16 cellular contexts compared by ENCODE assay signal in the genomic region with DNA sequence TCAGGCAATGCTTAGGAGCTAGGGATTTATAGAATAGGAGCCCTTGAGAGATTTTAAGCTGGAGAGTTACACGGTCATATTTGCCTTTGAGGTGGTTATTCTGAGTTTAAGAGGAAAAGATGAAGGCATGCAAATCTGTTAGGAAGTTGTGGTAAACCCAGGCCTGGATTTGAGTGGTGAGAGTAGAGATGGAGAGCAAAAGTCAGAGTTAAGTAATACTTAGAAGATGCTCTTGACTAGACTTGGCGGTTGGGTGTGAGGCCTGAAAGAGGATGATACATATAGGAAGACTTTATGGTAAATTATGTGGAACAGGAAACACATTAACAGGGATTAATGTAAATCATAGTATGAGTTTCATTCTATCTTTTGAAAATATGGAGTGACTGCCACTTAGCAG.
DNase-seq lines count a peak whose midpoint lies in the region; ATAC-seq and TF ChIP-seq lines count a peak whose summit lies in the region.
"Had no signal": no experiment of that assay in that cellular context is flagged by ENCODE, and none has a peak within 500 bp of the region (broad histone marks: within the 10 kb centered on the region; RNA-seq: fewer than 3 reads in every experiment).

No MANE protein-coding gene starts in this region.

- no peaks in the 10 kb centered on the region for H3K79me2 ChIP-seq in DND-41 (ENCODE audit: insufficient read depth, low read length)

- H3K27me3 ChIP-seq in DND-41 (ENCODE audit: insufficient read depth, low read length, poor library complexity) (no peaks in the 10 kb centered on the region), SJCRH30 (no peaks in the 10 kb centered on the region)

- DNase-seq in DND-41 (peak; percentile 8), SJCRH30 (peak; percentile 7 to 45), iPS-NIHi7 (ENCODE audit: extremely low spot score) (no peak)
- DNase-seq: 8988T; AML-193; Caco-2; Calu3; CD4-positive, alpha-beta T cell; CD8-positive, alpha-beta T cell; DMS79 treated with DMSO at 0.1 percent for 48 hours; EL; GF-D8 had no signal

- no peak overlapping the region for H3K4me3 ChIP-seq in DND-41 (ENCODE audit: low read depth in 1 of 2, low read length in 2 of 2)
- no peak overlapping the region for H3K4me3 ChIP-seq in SJCRH30
- H3K4me3 ChIP-seq: BLaER1 treated with 17β-estradiol and CSF1 and Interleukin-3, amounts not matched to agents 10 nM and 100 nM had no signal

- no peak overlapping the region for H3K4me2 ChIP-seq in DND-41 (ENCODE audit: insufficient read depth, low read length)
- H3K4me2 ChIP-seq: BLaER1 treated with 17β-estradiol and CSF1 and Interleukin-3, amounts not matched to agents 10 nM and 100 nM had no signal

- H3K27ac ChIP-seq in DND-41 (ENCODE audit: low read length) (no peak overlapping the region), SJCRH30 (no peak overlapping the region; the same call in 1 of the 2 replicates)
- H3K27ac ChIP-seq: BLaER1 treated with 17β-estradiol and CSF1 and Interleukin-3, amounts not matched to agents 10 nM and 100 nM; C4-2B had no signal

- no peak for TF ChIP-seq CTCF in DND-41 (IDR thresholded peaks at IDR 0.05; ENCODE audit: borderline replicate concordance, extremely low read depth, low read length, poor library complexity, severe bottlenecking)

- H3K9me3 ChIP-seq in DND-41 (ENCODE audit: insufficient read depth, low read length, severe bottlenecking) (no peaks in the 10 kb centered on the region), SJCRH30 (replicated peaks) (no peaks in the 10 kb centered on the region)
- H3K9me3 ChIP-seq: Caco-2 had no signal

- no peak overlapping the region for H3K9ac ChIP-seq in DND-41 (ENCODE audit: low read depth, low read length)
- H3K9ac ChIP-seq: BLaER1 treated with 17β-estradiol and CSF1 and Interleukin-3, amounts not matched to agents 10 nM and 100 nM had no signal

- no peaks in the 10 kb centered on the region for H4K20me1 ChIP-seq in DND-41 (ENCODE audit: insufficient read depth, low read length)
- H4K20me1 ChIP-seq: BLaER1 treated with 17β-estradiol and CSF1 and Interleukin-3, amounts not matched to agents 10 nM and 100 nM had no signal

- H3K4me1 ChIP-seq in DND-41 (ENCODE audit: insufficient read depth, low read length) (no peaks in the 10 kb centered on the region), SJCRH30 (peaks cover 24% of the 10 kb centered on the region)
- H3K4me1 ChIP-seq: BLaER1 treated with 17β-estradiol and CSF1 and Interleukin-3, amounts not matched to agents 10 nM and 100 nM; Caco-2 had no signal

- H3K36me3 ChIP-seq in DND-41 (ENCODE audit: insufficient read depth, low read length) = no peaks in the 10 kb centered on the region
- no peaks in the 10 kb centered on the region for H3K36me3 ChIP-seq in SJCRH30
- H3K36me3 ChIP-seq: BLaER1 treated with 17β-estradiol and CSF1 and Interleukin-3, amounts not matched to agents 10 nM and 100 nM had no signal

- H2AFZ ChIP-seq in DND-41 (ENCODE audit: low read depth, low read length) = no peak overlapping the region

- peak; percentile 75 for ATAC-seq in DND-41 (ENCODE audit: insufficient read depth, low read depth)
- no peak for ATAC-seq in HG03159 (IDR thresholded peaks at IDR 0.05; ENCODE audit: unreplicated experiment)
- no peak for ATAC-seq in HG02678 (IDR thresholded peaks at IDR 0.05; ENCODE audit: unreplicated experiment)
- ATAC-seq: CD8-positive, alpha-beta T cell had no signal
